In genomic region chr16:1414532-1415265, GRCh38 we compare ENCODE assay signal across 8 cellular contexts. TPM values are rescaled to one million over a fixed set of nuclear protein-coding genes. Genes with fewer than 3 reads are reported as not detected.
DNase-seq lines count a peak whose midpoint lies in the region; ATAC-seq and TF ChIP-seq lines count a peak whose summit lies in the region.

UNKL (minus strand) TSS chr16:1414704; CDS start chr16:1414691, 13 bp downstream.

- H3K36me3 ChIP-seq in gastroesophageal sphincter (peaks cover 0 to 36% of the 10 kb centered on the region in 2 donors), neutrophil (peaks cover 36% of the 10 kb centered on the region), subcutaneous abdominal adipose tissue (ENCODE audit: control insufficient read depth in 5 of 5, insufficient read depth in 5 of 5, low read length in 5 of 5) (peaks cover 0 to 18% (median 8%) of the 10 kb centered on the region in 5 donors)

- peak within 1 kb of the TSS; percentile 94 for H3K27ac ChIP-seq in RWPE1
- H3K27ac ChIP-seq in gastroesophageal sphincter = peak within 1 kb of the TSS; percentile 89 to 91 (median 90)
- peak within 1 kb of the TSS; percentile 98 for H3K27ac ChIP-seq in neutrophil
- peak within 1 kb of the TSS; percentile 54 for H3K27ac ChIP-seq in subcutaneous abdominal adipose tissue (ENCODE audit: low read depth, low read length)

- H3K27me3 ChIP-seq in gastroesophageal sphincter (no peaks in the 10 kb centered on the region), neutrophil (no peaks in the 10 kb centered on the region), subcutaneous abdominal adipose tissue (ENCODE audit: control insufficient read depth in 5 of 5, insufficient read depth in 4 of 5, low read length in 5 of 5) (no peaks in the 10 kb centered on the region)

- CTCF ChIA-PET in RWPE1 (lab: Yijun Ruan, JAX) = no interaction called here

- H3K9ac ChIP-seq in subcutaneous abdominal adipose tissue (ENCODE audit: low read length in 5 of 5) = peak within 1 kb of the TSS in 4 of 5 donors; percentile 85 to 91 (median 90)

- no peaks in the 10 kb centered on the region for H3K9me3 ChIP-seq in gastroesophageal sphincter
- H3K9me3 ChIP-seq in neutrophil = no peaks in the 10 kb centered on the region
- no peaks in the 10 kb centered on the region for H3K9me3 ChIP-seq in subcutaneous abdominal adipose tissue (ENCODE audit: control insufficient read depth in 5 of 5, low read length in 5 of 5)

- no peak for TF ChIP-seq POLR2A in gastroesophageal sphincter (IDR thresholded peaks at IDR 0.05)

- peak; percentile 65 for DNase-seq in DMS53 (lab: John Stamatoyannopoulos, UW)
- DNase-seq in DMS53 treated with DMSO at 0.1 percent for 48 hours (lab: John Stamatoyannopoulos, UW; ENCODE audit: unreplicated experiment) = no peak
- peak; percentile 80 for DNase-seq in RWPE1 (ENCODE audit: low spot score)
- peak; percentile 76 for DNase-seq in activated gamma-delta T cell treated with anti-CD3 and anti-CD28 coated beads, Interleukin-2, amount 50 U/mL, for 16 hours (ENCODE audit: low read depth)

- peaks cover 0 to 66% (median 4%) of the 10 kb centered on the region in 3 donors for H3K4me1 ChIP-seq in gastroesophageal sphincter
- peaks cover 18 to 21% of the 10 kb centered on the region in 2 experiments for H3K4me1 ChIP-seq in neutrophil (ENCODE audit: control insufficient read depth in 1 of 2, insufficient read depth in 1 of 2, low read depth in 1 of 2, low read length in 1 of 2)
- peaks cover 0 to 25% (median 24%) of the 10 kb centered on the region in 5 donors for H3K4me1 ChIP-seq in subcutaneous abdominal adipose tissue (ENCODE audit: control insufficient read depth in 5 of 5, insufficient read depth in 5 of 5, low read length in 5 of 5)

- TF ChIP-seq CTCF in RWPE1 (conservative IDR thresholded peaks at IDR 0.05; ENCODE audit: low read depth) (no peak), gastroesophageal sphincter (IDR thresholded peaks at IDR 0.05) (no peak), neutrophil (IDR thresholded peaks at IDR 0.05) (no peak)

- POLR2A ChIA-PET in RWPE1 (lab: Yijun Ruan, JAX; ENCODE audit: low non-redundant PET) = no interaction called here

- H3K4me3 ChIP-seq in gastroesophageal sphincter = peak within 1 kb of the TSS; percentile 96 to 99
- H3K4me3 ChIP-seq in neutrophil (ENCODE audit: low read depth in 1 of 2, low read length in 1 of 2) = peak within 1 kb of the TSS; percentile 74 to 83
- peak within 1 kb of the TSS; percentile 50 to 93 (median 76) for H3K4me3 ChIP-seq in subcutaneous abdominal adipose tissue (ENCODE audit: low read depth in 1 of 5, low read length in 5 of 5)

- ATAC-seq in HG03432 (IDR thresholded peaks at IDR 0.05; ENCODE audit: unreplicated experiment) (peak; percentile 61), gastroesophageal sphincter (peak; percentile 80)

- WGBS in gastroesophageal sphincter (ENCODE audit: low coverage in 1 of 2), 2 donors = 11 to 60% methylated on average over 1 to 4 of the region's 72 CpGs

- TF ChIP-seq EP300 in gastroesophageal sphincter (IDR thresholded peaks at IDR 0.05) = no peak

RNA-seq across cellular contexts. Expression of gene UNKL, which starts in this region (rescaled TPM):
- total RNA-seq in gastroesophageal sphincter = 10 to 100 TPM; 12.3 to 29.4 (median 16.4) TPM
